8 cellular contexts compared by ENCODE assay signal in the genomic region with DNA sequence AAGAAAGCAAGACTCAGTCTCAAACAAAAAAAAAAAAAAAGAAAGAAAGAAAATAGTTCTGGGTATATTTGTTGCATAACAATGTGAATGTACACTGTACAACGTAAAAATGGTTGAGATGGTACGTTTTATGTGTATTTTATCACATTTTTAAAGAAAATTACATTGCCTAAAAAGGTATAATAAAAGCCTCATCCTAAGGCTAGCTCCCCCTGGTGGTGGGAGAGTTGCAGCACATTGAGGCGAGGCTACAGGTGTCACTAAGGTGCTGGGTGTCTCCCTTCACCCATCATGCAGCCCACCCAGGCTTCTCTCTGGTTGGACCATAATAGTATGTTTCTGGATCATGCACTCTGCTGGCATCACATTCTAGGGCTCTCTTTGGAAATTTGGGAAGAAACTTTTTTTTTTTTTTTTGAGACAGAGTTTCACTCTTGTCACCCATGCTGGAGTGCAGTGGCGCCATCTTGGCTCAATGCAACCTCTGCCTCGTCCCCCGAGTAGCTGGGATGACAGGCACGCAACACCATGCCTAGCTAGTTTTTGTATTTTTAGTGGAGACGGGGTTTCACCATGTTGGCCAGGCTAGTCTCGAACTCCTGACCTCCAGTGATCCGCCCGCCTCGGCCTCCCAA. TPM values are rescaled to one million over a fixed set of nuclear protein-coding genes. Genes with fewer than 3 reads are reported as not detected.
DNase-seq lines count a peak whose midpoint lies in the region; ATAC-seq and TF ChIP-seq lines count a peak whose summit lies in the region.

No MANE protein-coding gene starts in this region.

- no peak overlapping the region for H3K4me3 ChIP-seq in HCT116 (replicated peaks in 1 of 2; ENCODE audit: low read depth in 1 of 2, low read length in 2 of 2)
- H3K4me3 ChIP-seq in SK-N-SH (ENCODE audit: low read depth in 2 of 2, low read length in 1 of 2) = no peak overlapping the region
- no peak overlapping the region for H3K4me3 ChIP-seq in right atrium auricular region

- CTCF ChIA-PET in HCT116 (lab: Charles Lee) = interaction anchor here (0.6 to 3.1 kb wide), 18 partner anchors 8 to 456 kb away, joined by 3 to 31 read pairs (median 4); a partner anchor contains a TSS
- CTCF ChIA-PET in SK-N-SH (lab: Yijun Ruan, JAX) = interaction anchor here (0.6 to 3.2 kb wide), 14 partner anchors 9 to 1494 kb away, joined by 3 to 31 read pairs (median 4); a partner anchor contains a TSS

- H3K9me3 ChIP-seq in HCT116 (ENCODE audit: control insufficient read depth in 1 of 2, insufficient read depth in 1 of 2, low read depth in 1 of 2, low read length in 2 of 2) (no peaks in the 10 kb centered on the region), SK-N-SH (no peaks in the 10 kb centered on the region), right atrium auricular region (no peaks in the 10 kb centered on the region)

- H4K20me1 ChIP-seq in HCT116 (ENCODE audit: insufficient read depth) (no peaks in the 10 kb centered on the region), SK-N-SH (ENCODE audit: insufficient read depth) (no peaks in the 10 kb centered on the region)

- H3K79me2 ChIP-seq in HCT116 (ENCODE audit: insufficient read depth, low read length) = no peaks in the 10 kb centered on the region
- no peaks in the 10 kb centered on the region for H3K79me2 ChIP-seq in SK-N-SH (ENCODE audit: insufficient read depth)

- TF ChIP-seq POLR2A in HCT116 (IDR thresholded peaks at IDR 0.05; ENCODE audit: borderline replicate concordance, extremely low read depth, insufficient read depth, insufficient read length) = no peak

- no peak overlapping the region for H3K4me2 ChIP-seq in HCT116 (ENCODE audit: low read length)
- no peak overlapping the region for H3K4me2 ChIP-seq in SK-N-SH

- ATAC-seq in HCT116 (peak; percentile 92), GM21786 (IDR thresholded peaks at IDR 0.05; ENCODE audit: unreplicated experiment) (no peak)

- TF ChIP-seq RAD21 in HCT116 (IDR thresholded peaks at IDR 0.05; ENCODE audit: low read depth) = peak; percentile 40
- TF ChIP-seq RAD21 in SK-N-SH (IDR thresholded peaks at IDR 0.05; ENCODE audit: low read length) = peak; percentile 49

- H3K9ac ChIP-seq in HCT116 (ENCODE audit: low read length) = no peak overlapping the region
- H3K9ac ChIP-seq in SK-N-SH = no peak overlapping the region

- H3K36me3 ChIP-seq in HCT116 (ENCODE audit: control insufficient read depth in 1 of 2, insufficient read depth in 2 of 2, low read length in 2 of 2) (no peaks in the 10 kb centered on the region), SK-N-SH (replicated peaks in 1 of 2; ENCODE audit: control insufficient read depth in 1 of 2, insufficient read depth in 2 of 2, low read length in 1 of 2) (no peaks in the 10 kb centered on the region), right atrium auricular region (no peaks in the 10 kb centered on the region)

- TF ChIP-seq EP300 in SK-N-SH (IDR thresholded peaks at IDR 0.05; ENCODE audit: borderline replicate concordance in 1 of 2, low read depth in 1 of 2, low read length in 1 of 2) = no peak

- H3K9me2 ChIP-seq in HCT116 (ENCODE audit: insufficient read depth) (no peaks in the 10 kb centered on the region), SK-N-SH (no peaks in the 10 kb centered on the region)

- peak; percentile 60 to 94 (median 92) for TF ChIP-seq CTCF in HCT116 (IDR thresholded peaks at IDR 0.05 in 2 of 3, conservative IDR thresholded peaks at IDR 0.05 in 1 of 3; ENCODE audit: borderline replicate concordance in 1 of 3, insufficient read depth in 1 of 3, low read depth in 2 of 3, low read length in 2 of 3)
- TF ChIP-seq CTCF in SK-N-SH (IDR thresholded peaks at IDR 0.05) = peak; percentile 84
- TF ChIP-seq CTCF in right atrium auricular region (IDR thresholded peaks at IDR 0.05) = peak; percentile 83 to 85

- H3K27ac ChIP-seq in HCT116 (ENCODE audit: low read depth, low read length) (no peak overlapping the region), SK-N-SH (ENCODE audit: low read depth in 2 of 2, low read length in 1 of 2) (no peak overlapping the region), right atrium auricular region (no peak overlapping the region)

- no peaks in the 10 kb centered on the region for H3F3A ChIP-seq in SK-N-SH (replicated peaks; ENCODE audit: insufficient read depth)

- intact Hi-C loops in HCT116 (cut with micrococcal nuclease) = no loop called here

- no peaks in the 10 kb centered on the region for H3K4me1 ChIP-seq in HCT116 (ENCODE audit: control insufficient read depth in 1 of 2, insufficient read depth in 2 of 2, low read length in 2 of 2)
- no peaks in the 10 kb centered on the region for H3K4me1 ChIP-seq in SK-N-SH (ENCODE audit: control insufficient read depth in 1 of 2, insufficient read depth in 2 of 2, low read depth in 1 of 2, low read length in 1 of 2)
- no peaks in the 10 kb centered on the region for H3K4me1 ChIP-seq in right atrium auricular region

- 54% methylated on average over 12 of the region's 12 CpGs for WGBS in SK-N-SH (ENCODE audit: low lambda C conversion rate)

- RAD21 ChIA-PET in HCT116 (lab: Charles Lee; ENCODE audit: low non-redundant PET in 1 of 2, low total read pairs in 2 of 2, uncharacterized antibody in 2 of 2, unreplicated experiment in 2 of 2) = interaction anchor here in 1 of 2 experiments (0.6 kb wide), 1 partner anchor 24 kb away, joined by 3 read pairs; no protein-coding TSS in a partner anchor

- POLR2A ChIA-PET in HCT116 (lab: Charles Lee) = interaction anchor here (1.3 kb wide), 1 partner anchor 24 kb away, joined by 3 read pairs; no protein-coding TSS in a partner anchor
- POLR2A ChIA-PET in SK-N-SH (lab: Yijun Ruan, JAX) = interaction anchor here (1.0 kb wide), 1 partner anchor 14 kb away, joined by 3 read pairs; no protein-coding TSS in a partner anchor

- no TSS peak for BruUV-seq in HCT116 (replicated peaks; lab: Mats Ljungman, UMichigan)

- DNase-seq in CD1c-positive myeloid dendritic cell (ENCODE audit: extremely low spot score) (peak; percentile 86), HCT116 (ENCODE audit: low read depth, low spot score) (peak; percentile 59), SK-N-SH (peak; percentile 42), right atrium auricular region (ENCODE audit: low spot score) (peak; percentile 68), cortex of kidney (lab: John Stamatoyannopoulos, UW) (no peak)
- peak; percentile 82 for DNase-seq in activated naive CD4-positive, alpha-beta T cell treated with anti-CD3 and anti-CD28 coated beads, Interleukin-2, amount 50 U/mL, for 16 hours
- peak; percentile 59 to 63 for DNase-seq in stimulated activated CD4-positive, alpha-beta T cell treated with anti-CD3 and anti-CD28 coated beads, Interleukin-15, amount 100 ng/mL, for 1 hour (ENCODE audit: low read depth in 1 of 2, low spot score in 1 of 2)

- no peaks in the 10 kb centered on the region for H3K27me3 ChIP-seq in HCT116 (ENCODE audit: insufficient read depth, low read length)
- H3K27me3 ChIP-seq in SK-N-SH (ENCODE audit: insufficient read depth) = no peaks in the 10 kb centered on the region
- H3K27me3 ChIP-seq in right atrium auricular region = no peaks in the 10 kb centered on the region

- H2AFZ ChIP-seq in HCT116 (ENCODE audit: low read depth, low read length, poor library complexity, severe bottlenecking) (peak overlapping the region; percentile 36), SK-N-SH (ENCODE audit: low read depth) (no peak overlapping the region)

TF ChIP-seq in HCT116, 20 proteins besides CTCF, POLR2A, EP300 and RAD21 (continues in another document):
- peak; percentile 62; the same call in 1 of the 2 replicates for TF ChIP-seq SRF (IDR thresholded peaks at IDR 0.05; ENCODE audit: low read depth)

TF ChIP-seq in SK-N-SH, 30 proteins besides CTCF, POLR2A, EP300 and RAD21:
- TF ChIP-seq EZH2phosphoT487 (IDR thresholded peaks at IDR 0.05; ENCODE audit: borderline replicate concordance, low read depth) (no peak), SMC3 (IDR thresholded peaks at IDR 0.05; ENCODE audit: low read depth, low read length) (peak; percentile 49), NRF1 (IDR thresholded peaks at IDR 0.05; ENCODE audit: low read depth, low read length) (no peak)
- TF ChIP-seq, protein P1, sequence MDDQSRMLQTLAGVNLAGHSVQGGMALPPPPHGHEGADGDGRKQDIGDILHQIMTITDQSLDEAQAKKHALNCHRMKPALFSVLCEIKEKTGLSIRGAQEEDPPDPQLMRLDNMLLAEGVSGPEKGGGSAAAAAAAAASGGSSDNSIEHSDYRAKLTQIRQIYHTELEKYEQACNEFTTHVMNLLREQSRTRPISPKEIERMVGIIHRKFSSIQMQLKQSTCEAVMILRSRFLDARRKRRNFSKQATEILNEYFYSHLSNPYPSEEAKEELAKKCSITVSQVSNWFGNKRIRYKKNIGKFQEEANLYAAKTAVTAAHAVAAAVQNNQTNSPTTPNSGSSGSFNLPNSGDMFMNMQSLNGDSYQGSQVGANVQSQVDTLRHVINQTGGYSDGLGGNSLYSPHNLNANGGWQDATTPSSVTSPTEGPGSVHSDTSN (IDR thresholded peaks at IDR 0.05) = no peak
- TF ChIP-seq, protein P2, sequence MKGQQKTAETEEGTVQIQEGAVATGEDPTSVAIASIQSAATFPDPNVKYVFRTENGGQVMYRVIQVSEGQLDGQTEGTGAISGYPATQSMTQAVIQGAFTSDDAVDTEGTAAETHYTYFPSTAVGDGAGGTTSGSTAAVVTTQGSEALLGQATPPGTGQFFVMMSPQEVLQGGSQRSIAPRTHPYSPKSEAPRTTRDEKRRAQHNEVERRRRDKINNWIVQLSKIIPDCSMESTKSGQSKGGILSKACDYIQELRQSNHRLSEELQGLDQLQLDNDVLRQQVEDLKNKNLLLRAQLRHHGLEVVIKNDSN (IDR thresholded peaks at IDR 0.05; ENCODE audit: borderline replicate concordance, low read depth) = no peak

RNA-seq across cellular contexts. Expression of a gene that starts 12.4 kb away (rescaled TPM):
- total RNA-seq in HCT116 (2021; ENCODE audit: unreplicated experiment) (234 TPM), right atrium auricular region (100 to 1,000 TPM; 122 to 183 TPM)
- polyA plus RNA-seq in HCT116 (2012) = 249 and 263 TPM in 2 replicates
- polyA plus RNA-seq in SK-N-SH (2012; rRNA removed) = 293 and 352 TPM in 2 replicates
- polyA plus RNA-seq in SK-N-SH (2012; cell fraction: cytosol; rRNA removed) = 463 and 510 TPM in 2 replicates
- polyA plus RNA-seq in SK-N-SH (2012; cell fraction: nucleus; rRNA removed) = 125 and 166 TPM in 2 replicates
